Comparison of ENCODE assay signal across 18 cellular contexts in genomic region chr11:34185926-34186841, GRCh38.
DNase-seq lines count a peak whose midpoint lies in the region; ATAC-seq, FAIRE-seq and TF ChIP-seq lines count a peak whose summit lies in the region.
"Had no signal": no experiment of that assay in that cellular context is flagged by ENCODE, and none has a peak within 500 bp of the region (broad histone marks: within the 10 kb centered on the region; RNA-seq: fewer than 3 reads in every experiment).

No MANE protein-coding gene starts in this region.

- H3K27me3 ChIP-seq in HUES48 (ENCODE audit: control insufficient read depth, insufficient read depth, low read length) = no peaks in the 10 kb centered on the region
- H3K27me3 ChIP-seq in small intestine (ENCODE audit: control insufficient read depth in 2 of 2, insufficient read depth in 2 of 2, low read length in 2 of 2) = no peaks in the 10 kb centered on the region
- H3K27me3 ChIP-seq: spleen, tibial artery had no signal

- no peak overlapping the region for H3K9ac ChIP-seq in HUES48 (ENCODE audit: low read depth, low read length)

- no peaks in the 10 kb centered on the region for H3K9me3 Mint-ChIP-seq in neural crest cell
- H3K9me3 Mint-ChIP-seq: stimulated activated memory B cell treated with anti-CD40 and anti-IgM and Interleukin-4, amounts not matched to agents 10 μg/mL and 1 μg/mL and 100 μg/mL, for 72 hours had no signal

- no peak for FAIRE-seq in small intestine (lab: Jason Lieb, UNC)

- no peak for ATAC-seq in GM21723 (IDR thresholded peaks at IDR 0.05; ENCODE audit: unreplicated experiment)
- no peak for ATAC-seq in HG02981 (IDR thresholded peaks at IDR 0.05; ENCODE audit: unreplicated experiment)
- ATAC-seq: stimulated activated memory B cell treated with anti-CD40 and anti-IgM and Interleukin-4, amounts not matched to agents 10 μg/mL and 1 μg/mL and 100 μg/mL, for 72 hours had no signal

- peak overlapping the region; percentile 38 for H3K4me3 Mint-ChIP-seq in neural crest cell
- H3K4me3 Mint-ChIP-seq: stimulated activated memory B cell treated with anti-CD40 and anti-IgM and Interleukin-4, amounts not matched to agents 10 μg/mL and 1 μg/mL and 100 μg/mL, for 72 hours had no signal

- DNase-seq in NCI-H524 treated with DMSO at 0.1 percent for 48 hours (lab: John Stamatoyannopoulos, UW) (peak; percentile 31), fibroblast of peridontal ligament (ENCODE audit: extremely low read depth) (peak; percentile 42), neural crest cell (ENCODE audit: low read depth, low spot score) (peak; percentile 21), HuH-7 (ENCODE audit: low spot score) (no peak), small intestine (no peak)
- DNase-seq: activated CD4-positive, alpha-beta T cell treated with anti-CD3 and anti-CD28 coated beads for 1 hour; AML-193; Calu3; dermis blood vessel endothelial cell; esophagus squamous epithelium; KBM-7; NCI-H1048; spleen; tibial artery had no signal

- no peaks in the 10 kb centered on the region for H3K36me3 Mint-ChIP-seq in neural crest cell (ENCODE audit: low read depth)
- H3K36me3 Mint-ChIP-seq: stimulated activated memory B cell treated with anti-CD40 and anti-IgM and Interleukin-4, amounts not matched to agents 10 μg/mL and 1 μg/mL and 100 μg/mL, for 72 hours had no signal

- 79 to 89% (median 88%) methylated on average over 22 of the region's 22 CpGs for WGBS in small intestine, 3 donors

- H3K27ac ChIP-seq in HUES48 (ENCODE audit: low read depth, low read length) = peak overlapping the region; percentile 73
- H3K27ac ChIP-seq in small intestine (ENCODE audit: low read depth in 1 of 2, low read length in 1 of 2) = no peak overlapping the region
- H3K27ac ChIP-seq: esophagus squamous epithelium, spleen, tibial artery had no signal

- H3K9me3 ChIP-seq in HUES48 (ENCODE audit: control insufficient read depth, insufficient read depth, low read length) (no peaks in the 10 kb centered on the region), small intestine (ENCODE audit: control insufficient read depth, low read depth) (no peaks in the 10 kb centered on the region)
- H3K9me3 ChIP-seq: esophagus squamous epithelium, spleen, tibial artery had no signal

- H3K36me3 ChIP-seq in HUES48 (ENCODE audit: control insufficient read depth, insufficient read depth, low read length) (no peaks in the 10 kb centered on the region), small intestine (ENCODE audit: control insufficient read depth in 2 of 2, insufficient read depth in 2 of 2, low read length in 2 of 2) (no peaks in the 10 kb centered on the region)
- H3K36me3 ChIP-seq: esophagus squamous epithelium, spleen, tibial artery had no signal

- no peak for TF ChIP-seq CTCF in neural crest cell (conservative IDR thresholded peaks at IDR 0.05)

- H3K4me1 Mint-ChIP-seq in neural crest cell = peaks cover 54% of the 10 kb centered on the region

- H3K4me1 ChIP-seq in HUES48 (ENCODE audit: control insufficient read depth, insufficient read depth, low read length) = peaks cover 29% of the 10 kb centered on the region
- H3K4me1 ChIP-seq in small intestine (ENCODE audit: control insufficient read depth in 2 of 2, insufficient read depth in 1 of 2, low read depth in 1 of 2, low read length in 1 of 2) = no peaks in the 10 kb centered on the region
- H3K4me1 ChIP-seq: spleen had no signal

- H3K27me3 Mint-ChIP-seq in neural crest cell (ENCODE audit: low read depth) = no peaks in the 10 kb centered on the region
- H3K27me3 Mint-ChIP-seq: stimulated activated memory B cell treated with anti-CD40 and anti-IgM and Interleukin-4, amounts not matched to agents 10 μg/mL and 1 μg/mL and 100 μg/mL, for 72 hours had no signal

- H3K4me3 ChIP-seq in HUES48 (ENCODE audit: low read depth, low read length) (no peak overlapping the region), small intestine (ENCODE audit: low read depth in 1 of 2, low read length in 2 of 2) (no peak overlapping the region)
- H3K4me3 ChIP-seq: esophagus squamous epithelium, spleen, tibial artery had no signal

- H3K27ac Mint-ChIP-seq in neural crest cell (ENCODE audit: unreplicated experiment) = peak overlapping the region; percentile 98
- H3K27ac Mint-ChIP-seq: stimulated activated memory B cell treated with anti-CD40 and anti-IgM and Interleukin-4, amounts not matched to agents 10 μg/mL and 1 μg/mL and 100 μg/mL, for 72 hours had no signal

Comparison
In these comparisons a context has a peak if more than half of its experiments do, and no peak if none do; other contexts are left out.
1. DNase-seq: peak in NCI-H524 treated with DMSO at 0.1 percent for 48 hours (single experiment), fibroblast of peridontal ligament (single experiment) and neural crest cell (single experiment); none in HuH-7 (single experiment) and small intestine (single experiment).